8 cellular contexts compared by ENCODE assay signal in the genomic region with DNA sequence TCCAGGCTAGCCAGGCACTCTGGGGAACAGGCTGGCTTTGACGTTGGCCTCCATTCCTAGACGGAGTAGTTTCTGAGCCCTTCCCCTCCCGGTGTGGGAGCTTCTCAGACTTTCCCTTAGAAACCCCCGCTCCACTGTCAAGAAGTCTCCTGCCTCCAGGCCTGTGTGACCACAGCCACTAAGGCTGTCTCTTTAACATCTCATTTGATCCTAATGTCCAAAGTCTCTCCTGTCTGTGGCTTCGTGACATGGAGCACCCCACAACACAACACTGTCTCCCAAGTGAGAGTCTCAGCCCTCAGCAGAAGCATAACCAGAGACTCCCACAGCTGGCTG. TPM values are rescaled to one million over a fixed set of nuclear protein-coding genes. Genes with fewer than 3 reads are reported as not detected.
DNase-seq lines count a peak whose midpoint lies in the region; TF ChIP-seq lines count a peak whose summit lies in the region.

No MANE protein-coding gene starts in this region.

- H3K9me3 Mint-ChIP-seq in activated CD4-positive, alpha-beta T cell treated with anti-CD3 and anti-CD28 coated beads, Interleukin-2, amount 10 ng/mL, durations not matched to agents 24 days and 14 days, result no peaks in the 10 kb centered on the region

- H3K9me2 ChIP-seq in SK-N-SH (no peaks in the 10 kb centered on the region), hepatocyte (replicated peaks; ENCODE audit: insufficient read depth) (no peaks in the 10 kb centered on the region)

- H3F3A ChIP-seq in SK-N-SH (replicated peaks; ENCODE audit: insufficient read depth), result peaks cover 49% of the 10 kb centered on the region

- no peak for DNase-seq in activated CD4-positive, alpha-beta T cell treated with anti-CD3 and anti-CD28 coated beads, Interleukin-2, amount 10 ng/mL, durations not matched to agents 24 days and 14 days
- DNase-seq in activated CD4-positive, alpha-beta T cell treated with anti-CD3 and anti-CD28 coated beads for 4 hours, result no peak
- DNase-seq in SK-N-SH (no peak), hepatocyte (ENCODE audit: low spot score) (no peak), testis (no peak), pons (ENCODE audit: low spot score) (no peak), GDM1 (lab: John Stamatoyannopoulos, UW) (no peak), NCI-H748 treated with DMSO at 0.1 percent for 48 hours (lab: John Stamatoyannopoulos, UW) (no peak)

- H3K27me3 Mint-ChIP-seq in activated CD4-positive, alpha-beta T cell treated with anti-CD3 and anti-CD28 coated beads, Interleukin-2, amount 10 ng/mL, durations not matched to agents 24 days and 14 days, result no peaks in the 10 kb centered on the region

- no peak for TF ChIP-seq CTCF in SK-N-SH (IDR thresholded peaks at IDR 0.05)
- no peak for TF ChIP-seq CTCF in hepatocyte (IDR thresholded peaks at IDR 0.05; ENCODE audit: poor library complexity)
- no peak for TF ChIP-seq CTCF in testis (IDR thresholded peaks at IDR 0.05)

- H3K4me1 ChIP-seq in SK-N-SH (ENCODE audit: control insufficient read depth in 1 of 2, insufficient read depth in 2 of 2, low read depth in 1 of 2, low read length in 1 of 2) (peaks cover 43 to 84% of the 10 kb centered on the region in 2 experiments), hepatocyte (ENCODE audit: insufficient read depth) (peaks cover 61% of the 10 kb centered on the region), testis (peaks cover 55% of the 10 kb centered on the region)

- POLR2A ChIA-PET in SK-N-SH (lab: Yijun Ruan, JAX), result no interaction called here

- peak overlapping the region; percentile 49; the same call in 1 of the 2 replicates for H3K9ac ChIP-seq in SK-N-SH

- CTCF ChIA-PET in SK-N-SH (lab: Yijun Ruan, JAX), result interaction anchor here (0.9 to 2.5 kb wide), 2 partner anchors 58 to 141 kb away, joined by 3 to 6 read pairs; no protein-coding TSS in a partner anchor

- no peaks in the 10 kb centered on the region for H3K9me3 ChIP-seq in SK-N-SH
- H3K9me3 ChIP-seq in hepatocyte (ENCODE audit: low read depth), result no peaks in the 10 kb centered on the region
- no peaks in the 10 kb centered on the region for H3K9me3 ChIP-seq in testis

- intact Hi-C loops in activated CD4-positive, alpha-beta T cell treated with anti-CD3 and anti-CD28 coated beads, Interleukin-2, amount 10 ng/mL, durations not matched to agents 24 days and 14 days (cut with micrococcal nuclease), result loop anchor here (1.0 kb wide), 1 partner anchor 40 kb away; the partner anchor contains the start of genes GORASP1 and TTC21A
- intact Hi-C loops in testis (cut with DNase I; ENCODE audit: low total_unique reads), result no loop called here

- no peak for TF ChIP-seq POLR2A in testis (IDR thresholded peaks at IDR 0.05)

- no peak overlapping the region for H2AFZ ChIP-seq in SK-N-SH (ENCODE audit: low read depth)
- H2AFZ ChIP-seq in hepatocyte, result no peak overlapping the region

- peaks cover 75% of the 10 kb centered on the region for H3K4me1 Mint-ChIP-seq in activated CD4-positive, alpha-beta T cell treated with anti-CD3 and anti-CD28 coated beads, Interleukin-2, amount 10 ng/mL, durations not matched to agents 24 days and 14 days

- peak overlapping the region; percentile 96 for H3K4me3 Mint-ChIP-seq in activated CD4-positive, alpha-beta T cell treated with anti-CD3 and anti-CD28 coated beads, Interleukin-2, amount 10 ng/mL, durations not matched to agents 24 days and 14 days

- peaks cover 85% of the 10 kb centered on the region for H3K36me3 Mint-ChIP-seq in activated CD4-positive, alpha-beta T cell treated with anti-CD3 and anti-CD28 coated beads, Interleukin-2, amount 10 ng/mL, durations not matched to agents 24 days and 14 days (ENCODE audit: low read depth)

- H3K4me3 ChIP-seq in SK-N-SH (ENCODE audit: low read depth in 2 of 2, low read length in 1 of 2) (peak overlapping the region in 1 of 2 experiments; percentile 28; a peak in 1 of 4 replicates), hepatocyte (no peak overlapping the region), testis (no peak overlapping the region)

- peak overlapping the region; percentile 97 for H3K4me2 ChIP-seq in SK-N-SH
- peak overlapping the region; percentile 95 for H3K4me2 ChIP-seq in hepatocyte

- no peaks in the 10 kb centered on the region for H3K27me3 ChIP-seq in SK-N-SH (ENCODE audit: insufficient read depth)
- H3K27me3 ChIP-seq in hepatocyte, result no peaks in the 10 kb centered on the region
- no peaks in the 10 kb centered on the region for H3K27me3 ChIP-seq in testis

- peaks cover 93% of the 10 kb centered on the region for H3K79me2 ChIP-seq in SK-N-SH (ENCODE audit: insufficient read depth)
- H3K79me2 ChIP-seq in hepatocyte, result peaks cover 94% of the 10 kb centered on the region

- no peak for TF ChIP-seq EP300 in SK-N-SH (IDR thresholded peaks at IDR 0.05; ENCODE audit: borderline replicate concordance in 1 of 2, low read depth in 1 of 2, low read length in 1 of 2)

- H4K20me1 ChIP-seq in SK-N-SH (ENCODE audit: insufficient read depth) (peaks cover 40% of the 10 kb centered on the region), hepatocyte (ENCODE audit: insufficient read depth, poor library complexity, severe bottlenecking) (peaks cover 87% of the 10 kb centered on the region)

- 9% methylated on average over 5 of the region's 5 CpGs for WGBS in SK-N-SH (ENCODE audit: low lambda C conversion rate)
- 26% methylated on average over 5 of the region's 5 CpGs for WGBS in hepatocyte (ENCODE audit: low lambda C conversion rate, missing lambda C conversion rate)
- 31 to 53% methylated on average over 5 of the region's 5 CpGs for WGBS in testis, 2 donors

- peak overlapping the region; percentile 100 for H3K27ac Mint-ChIP-seq in activated CD4-positive, alpha-beta T cell treated with anti-CD3 and anti-CD28 coated beads, Interleukin-2, amount 10 ng/mL, durations not matched to agents 24 days and 14 days

- no peak for TF ChIP-seq RAD21 in SK-N-SH (IDR thresholded peaks at IDR 0.05; ENCODE audit: low read length)

- peak overlapping the region; percentile 90 to 100 for H3K27ac ChIP-seq in SK-N-SH (ENCODE audit: low read depth in 2 of 2, low read length in 1 of 2)
- H3K27ac ChIP-seq in hepatocyte, result peak overlapping the region; percentile 100
- H3K27ac ChIP-seq in testis, result peak overlapping the region; percentile 29 to 50

- peaks cover 31 to 39% of the 10 kb centered on the region in 2 experiments for H3K36me3 ChIP-seq in SK-N-SH (replicated peaks in 1 of 2; ENCODE audit: control insufficient read depth in 1 of 2, insufficient read depth in 2 of 2, low read length in 1 of 2)
- peaks cover 10% of the 10 kb centered on the region for H3K36me3 ChIP-seq in hepatocyte (replicated peaks; ENCODE audit: insufficient read depth, low read depth)
- no peaks in the 10 kb centered on the region for H3K36me3 ChIP-seq in testis (ENCODE audit: low read depth, missing control alignments)

TF ChIP-seq in SK-N-SH, 30 proteins besides CTCF, POLR2A, EP300 and RAD21 (continues in another document):
- TF ChIP-seq RXRA (IDR thresholded peaks at IDR 0.05; ENCODE audit: borderline replicate concordance, low read depth) (no peak), FOXJ3 (CRISPR knock-in tag; IDR thresholded peaks at IDR 0.05) (no peak)

RNA-seq across cellular contexts. Expression of gene CSRNP1, which starts 6.0 kb away (rescaled TPM):
- 40.5 and 43.1 TPM in 2 replicates for total RNA-seq in activated CD4-positive, alpha-beta T cell treated with anti-CD3 and anti-CD28 coated beads, Interleukin-2, amount 10 ng/mL, durations not matched to agents 24 days and 14 days
- polyA plus RNA-seq in SK-N-SH (2012; rRNA removed) (24.5 and 26.3 TPM in 2 replicates), hepatocyte (112 and 115 TPM in 2 replicates), testis (ENCODE audit: insufficient read depth, low read depth, low replicate concordance) (20.4 TPM)
- 12.5 and 13.2 TPM in 2 replicates for polyA plus RNA-seq in SK-N-SH (2012; cell fraction: cytosol; rRNA removed)
- 43.9 and 63.0 TPM in 2 replicates for polyA plus RNA-seq in SK-N-SH (2012; cell fraction: nucleus; rRNA removed)
- total RNA-seq in hepatocyte (71.6 and 78.7 TPM in 2 replicates), testis (10 to 100 TPM; 27.0 to 30.4 TPM)

RNA-seq across cellular contexts. Expression of gene TTC21A, which starts 39.9 kb away (rescaled TPM):
- total RNA-seq in activated CD4-positive, alpha-beta T cell treated with anti-CD3 and anti-CD28 coated beads, Interleukin-2, amount 10 ng/mL, durations not matched to agents 24 days and 14 days, result 0.54 and 0.89 TPM in 2 replicates
- polyA plus RNA-seq in SK-N-SH (2012; rRNA removed), result 3.9 and 4.2 TPM in 2 replicates
- 1.0 and 1.5 TPM in 2 replicates for polyA plus RNA-seq in SK-N-SH (2012; cell fraction: cytosol; rRNA removed)
- 20.1 and 22.2 TPM in 2 replicates for polyA plus RNA-seq in SK-N-SH (2012; cell fraction: nucleus; rRNA removed)
- total RNA-seq in hepatocyte, result 1.2 and 3.7 TPM in 2 replicates
- polyA plus RNA-seq in hepatocyte, result 6.5 and 7.6 TPM in 2 replicates
- total RNA-seq in testis, result 100 to 1,000 TPM in 1 of 2 donors, 10 to 100 TPM in 1; 74.3 to 101 TPM
- polyA plus RNA-seq in testis (ENCODE audit: insufficient read depth, low read depth, low replicate concordance), result 266 TPM

RNA-seq across cellular contexts. Expression of gene GORASP1, which starts 39.9 kb away (rescaled TPM):
- 31.5 and 32.1 TPM in 2 replicates for total RNA-seq in activated CD4-positive, alpha-beta T cell treated with anti-CD3 and anti-CD28 coated beads, Interleukin-2, amount 10 ng/mL, durations not matched to agents 24 days and 14 days
- polyA plus RNA-seq in SK-N-SH (2012; rRNA removed), result 44.3 and 56.2 TPM in 2 replicates
- 18.6 and 24.9 TPM in 2 replicates for polyA plus RNA-seq in SK-N-SH (2012; cell fraction: cytosol; rRNA removed)
- polyA plus RNA-seq in SK-N-SH (2012; cell fraction: nucleus; rRNA removed), result 197 and 204 TPM in 2 replicates
- total RNA-seq in hepatocyte, result 38.0 and 48.6 TPM in 2 replicates
- polyA plus RNA-seq in hepatocyte, result 42.0 and 49.0 TPM in 2 replicates
- 10 to 100 TPM; 75.3 to 92.1 TPM for total RNA-seq in testis
- 69.5 TPM for polyA plus RNA-seq in testis (ENCODE audit: insufficient read depth, low read depth, low replicate concordance)

RNA-seq across cellular contexts. Expression of gene XIRP1, which starts 45.1 kb away (rescaled TPM):
- total RNA-seq in activated CD4-positive, alpha-beta T cell treated with anti-CD3 and anti-CD28 coated beads, Interleukin-2, amount 10 ng/mL, durations not matched to agents 24 days and 14 days, result 2.7 and 2.9 TPM in 2 replicates
- polyA plus RNA-seq in SK-N-SH (2012; rRNA removed), result not detected in 2 replicates
- not detected in 2 replicates for polyA plus RNA-seq in SK-N-SH (2012; cell fraction: cytosol; rRNA removed)
- 0.02 TPM in 1 of 2 replicates, not detected in the other for polyA plus RNA-seq in SK-N-SH (2012; cell fraction: nucleus; rRNA removed)
- total RNA-seq in hepatocyte, result 0.10 TPM in 1 of 2 replicates, not detected in the other
- polyA plus RNA-seq in hepatocyte, result 1.4 TPM in 1 of 2 replicates, not detected in the other
- total RNA-seq in testis, result under 1 TPM; 0.24 to 0.37 TPM
- polyA plus RNA-seq in testis (ENCODE audit: insufficient read depth, low read depth, low replicate concordance), result 2.8 TPM

Comparison
In these comparisons a context has a peak if more than half of its experiments do, and no peak if none do; other contexts are left out.
1. H3K27ac ChIP-seq: peak in every context shown above with its lines; median percentile 100 in hepatocyte; 95 in SK-N-SH; 40 in testis.
2. RNA of gene TTC21A, which starts 39.9 kb away (total RNA-seq): 74.3 to 101 TPM in testis; 1.2 to 3.7 TPM in hepatocyte and 0.54 to 0.89 TPM in activated CD4-positive, alpha-beta T cell treated with anti-CD3 and anti-CD28 coated beads, Interleukin-2, amount 10 ng/mL, durations not matched to agents 24 days and 14 days; every median in the first group is over 10 times any median in the second.